Comparison of ENCODE assay signal across 12 cellular contexts in genomic region chr21:15034126-15034848, GRCh38. TPM values are rescaled to one million over a fixed set of nuclear protein-coding genes. Genes with fewer than 3 reads are reported as not detected.
DNase-seq lines count a peak whose midpoint lies in the region; ATAC-seq, FAIRE-seq and TF ChIP-seq lines count a peak whose summit lies in the region.
"Had no signal": no experiment of that assay in that cellular context is flagged by ENCODE, and none has a peak within 500 bp of the region (broad histone marks: within the 10 kb centered on the region; RNA-seq: fewer than 3 reads in every experiment).

No MANE protein-coding gene starts in this region.

- H3K27me3 Mint-ChIP-seq in activated CD4-positive, alpha-beta memory T cell treated with anti-CD3 and anti-CD28 coated beads, Interleukin-2, amount 10 ng/mL, durations not matched to agents 7 days and 5 days = no peaks in the 10 kb centered on the region
- H3K27me3 Mint-ChIP-seq: T-cell had no signal

- intact Hi-C loops in endothelial cell of umbilical vein (cut with micrococcal nuclease) = no loop called here

- dilution Hi-C loops in endothelial cell of umbilical vein (cut with MboI; ENCODE audit: extremely low pct_ligation_motif_present, low sequenced_read_pairs) = no loop called here

- H3K4me2 ChIP-seq in endothelial cell of umbilical vein (ENCODE audit: insufficient read depth, low read length) = no peak overlapping the region

- no TSS peak for BruUV-seq in endothelial cell of umbilical vein (replicated peaks; lab: Mats Ljungman, UMichigan)

- H3K27ac Mint-ChIP-seq in activated CD4-positive, alpha-beta memory T cell treated with anti-CD3 and anti-CD28 coated beads, Interleukin-2, amount 10 ng/mL, durations not matched to agents 7 days and 5 days = no peak overlapping the region
- H3K27ac Mint-ChIP-seq: T-cell had no signal

- no peak for ATAC-seq in HG03354 (IDR thresholded peaks at IDR 0.05; ENCODE audit: poor library complexity, severe bottlenecking, unreplicated experiment)

- H3K9me3 ChIP-seq in endothelial cell of umbilical vein (replicated peaks; ENCODE audit: control insufficient read depth, insufficient read depth, low read length) = no peaks in the 10 kb centered on the region

- no peak for TF ChIP-seq POLR2A in endothelial cell of umbilical vein (IDR thresholded peaks at IDR 0.05; ENCODE audit: low read depth, low read length)

- H3K9me3 Mint-ChIP-seq in activated CD4-positive, alpha-beta memory T cell treated with anti-CD3 and anti-CD28 coated beads, Interleukin-2, amount 10 ng/mL, durations not matched to agents 7 days and 5 days = no peaks in the 10 kb centered on the region
- H3K9me3 Mint-ChIP-seq: T-cell had no signal

- peak; percentile 14 for DNase-seq in Daoy (ENCODE audit: low read depth)
- peak; percentile 46 for DNase-seq in M059J (ENCODE audit: low read depth)
- peak; percentile 29 for DNase-seq in endothelial cell of umbilical vein (ENCODE audit: low read depth, low spot score)
- peak; percentile 62 for DNase-seq in renal cortical epithelial cell (ENCODE audit: low read depth)
- no peak for DNase-seq in activated CD4-positive, alpha-beta memory T cell treated with anti-CD3 and anti-CD28 coated beads, Interleukin-2, amount 10 ng/mL, durations not matched to agents 7 days and 5 days
- DNase-seq in stimulated activated CD4-positive, alpha-beta T cell treated with anti-CD3 and anti-CD28 coated beads, Interleukin-2, amount 100 ng/mL, for 48 hours = no peak
- DNase-seq in activated CD4-positive, alpha-beta T cell treated with anti-CD3 and anti-CD28 coated beads, Interleukin-2, amount 50 U/mL, for 4 hours = no peak
- DNase-seq: NCI-H1694 treated with DMSO at 0.1 percent for 48 hours, T-cell had no signal

- no peaks in the 10 kb centered on the region for H3K4me1 Mint-ChIP-seq in activated CD4-positive, alpha-beta memory T cell treated with anti-CD3 and anti-CD28 coated beads, Interleukin-2, amount 10 ng/mL, durations not matched to agents 7 days and 5 days

- peaks cover 6% of the 10 kb centered on the region for H3K9me1 ChIP-seq in endothelial cell of umbilical vein (replicated peaks; ENCODE audit: control insufficient read depth, extremely low read depth, insufficient read depth, low read length)

- peaks cover 86% of the 10 kb centered on the region for H3K79me2 ChIP-seq in endothelial cell of umbilical vein (ENCODE audit: control insufficient read depth, insufficient read depth, low read length)

- H3K36me3 ChIP-seq in endothelial cell of umbilical vein (ENCODE audit: control insufficient read depth in 2 of 2, extremely low read depth in 1 of 2, insufficient read depth in 2 of 2, low read length in 2 of 2) = no peaks in the 10 kb centered on the region

- peaks cover 2% of the 10 kb centered on the region for H3K4me1 ChIP-seq in endothelial cell of umbilical vein (ENCODE audit: control insufficient read depth, extremely low read depth, insufficient read depth, low read length)

- H2AFZ ChIP-seq in endothelial cell of umbilical vein (ENCODE audit: low read depth, low read length) = no peak overlapping the region

- no peak overlapping the region for H3K27ac ChIP-seq in endothelial cell of umbilical vein (ENCODE audit: insufficient read depth, low read depth, low read length)

- no peak overlapping the region for H3K4me3 Mint-ChIP-seq in activated CD4-positive, alpha-beta memory T cell treated with anti-CD3 and anti-CD28 coated beads, Interleukin-2, amount 10 ng/mL, durations not matched to agents 7 days and 5 days
- H3K4me3 Mint-ChIP-seq: neural crest cell, T-cell had no signal

- TF ChIP-seq CTCF in endothelial cell of umbilical vein (IDR thresholded peaks at IDR 0.05; ENCODE audit: extremely low read depth in 1 of 2, insufficient read depth in 1 of 2, low read depth in 1 of 2, low read length in 2 of 2) = no peak

- FAIRE-seq in endothelial cell of umbilical vein (lab: Jason Lieb, UNC) = no peak
- FAIRE-seq: HTR-8/SVneo had no signal

- no peaks in the 10 kb centered on the region for H3K27me3 ChIP-seq in endothelial cell of umbilical vein (ENCODE audit: control insufficient read depth in 2 of 2, insufficient read depth in 2 of 2, low read length in 2 of 2)

- CTCF ChIA-PET in endothelial cell of umbilical vein (lab: Charles Lee) = interaction anchor here (0.7 to 1.0 kb wide), 3 partner anchors 22 to 157 kb away, joined by 3 read pairs; no protein-coding TSS in a partner anchor
- CTCF ChIA-PET in activated CD4-positive, alpha-beta memory T cell treated with anti-CD3 and anti-CD28 coated beads, Interleukin-2, amount 10 ng/mL, durations not matched to agents 7 days and 5 days (lab: Charles Lee) = no interaction called here

- POLR2A ChIA-PET in endothelial cell of umbilical vein (lab: Charles Lee) = no interaction called here
- POLR2A ChIA-PET in activated CD4-positive, alpha-beta memory T cell treated with anti-CD3 and anti-CD28 coated beads, Interleukin-2, amount 10 ng/mL, durations not matched to agents 7 days and 5 days (lab: Charles Lee) = no interaction called here

- no peaks in the 10 kb centered on the region for H3K36me3 Mint-ChIP-seq in activated CD4-positive, alpha-beta memory T cell treated with anti-CD3 and anti-CD28 coated beads, Interleukin-2, amount 10 ng/mL, durations not matched to agents 7 days and 5 days (ENCODE audit: low read depth)

- no peak overlapping the region for H3K4me3 ChIP-seq in endothelial cell of umbilical vein (replicated peaks in 1 of 3; ENCODE audit: insufficient read depth in 1 of 3, low read depth in 1 of 3, low read length in 3 of 3)

- peaks cover 11% of the 10 kb centered on the region for H4K20me1 ChIP-seq in endothelial cell of umbilical vein (replicated peaks; ENCODE audit: control insufficient read depth, extremely low read depth, insufficient read depth, low read length)

- H3K9ac ChIP-seq in endothelial cell of umbilical vein (replicated peaks; ENCODE audit: extremely low read depth, insufficient read depth, low read length) = no peak overlapping the region

TF ChIP-seq in endothelial cell of umbilical vein, 7 proteins besides CTCF, POLR2A, EP300 and RAD21:
- TF ChIP-seq EZH2 (IDR thresholded peaks at IDR 0.05; ENCODE audit: borderline replicate concordance, low read depth, low read length, severe bottlenecking) (no peak), FOS (IDR thresholded peaks at IDR 0.05; ENCODE audit: borderline replicate concordance, insufficient read depth, low read length) (peak; percentile 42), MAX (IDR thresholded peaks at IDR 0.05; ENCODE audit: insufficient read depth, insufficient read length) (no peak)

RNA-seq across cellular contexts. Expression of gene NRIP1, which starts 30.5 kb away (rescaled TPM):
- total RNA-seq in Daoy (2014; rRNA removed; shearing (Covaris generic)) = 18.1 and 22.6 TPM in 2 replicates
- 14.1 and 17.2 TPM in 2 replicates for total RNA-seq in M059J (2014; rRNA removed; shearing (Covaris generic))
- 24.0 and 26.6 TPM in 2 replicates for total RNA-seq in endothelial cell of umbilical vein
- 1.9 and 2.8 TPM in 2 replicates for polyA plus RNA-seq in endothelial cell of umbilical vein
- 4.1 and 4.2 TPM in 2 replicates for polyA plus RNA-seq in endothelial cell of umbilical vein (2011; cell fraction: cytosol; rRNA removed)
- 8.9 and 10.1 TPM in 2 replicates for polyA plus RNA-seq in endothelial cell of umbilical vein (2011; cell fraction: nucleus; rRNA removed)
- 14.3 and 26.8 TPM in 2 replicates for polyA plus RNA-seq in endothelial cell of umbilical vein (2012)
- 13.0 and 26.7 TPM in 2 replicates for polyA minus RNA-seq in endothelial cell of umbilical vein
- 6.0 TPM for polyA minus RNA-seq in endothelial cell of umbilical vein (2011; cell fraction: cytosol; rRNA and poly(A)+ RNA removed)
- polyA minus RNA-seq in endothelial cell of umbilical vein (2011; cell fraction: nucleus; rRNA and poly(A)+ RNA removed) = 27.3 and 28.9 TPM in 2 replicates
- total RNA-seq in renal cortical epithelial cell = 84.6 and 103 TPM in 2 replicates
- total RNA-seq in activated CD4-positive, alpha-beta memory T cell treated with anti-CD3 and anti-CD28 coated beads, Interleukin-2, amount 10 ng/mL, durations not matched to agents 7 days and 5 days = 1 to 10 TPM; 5.3 to 7.7 TPM

Comparison
In these comparisons a context has a peak if more than half of its experiments do, and no peak if none do; other contexts are left out.
1. DNase-seq: peak in Daoy (single experiment), M059J (single experiment), endothelial cell of umbilical vein (single experiment) and renal cortical epithelial cell (single experiment); none in activated CD4-positive, alpha-beta memory T cell treated with anti-CD3 and anti-CD28 coated beads, Interleukin-2, amount 10 ng/mL, durations not matched to agents 7 days and 5 days (single experiment), stimulated activated CD4-positive, alpha-beta T cell treated with anti-CD3 and anti-CD28 coated beads, Interleukin-2, amount 100 ng/mL, for 48 hours (0 of 2) and activated CD4-positive, alpha-beta T cell treated with anti-CD3 and anti-CD28 coated beads, Interleukin-2, amount 50 U/mL, for 4 hours (0 of 2).